Comparison of ENCODE assay signal across 8 cellular contexts in the genomic region with DNA sequence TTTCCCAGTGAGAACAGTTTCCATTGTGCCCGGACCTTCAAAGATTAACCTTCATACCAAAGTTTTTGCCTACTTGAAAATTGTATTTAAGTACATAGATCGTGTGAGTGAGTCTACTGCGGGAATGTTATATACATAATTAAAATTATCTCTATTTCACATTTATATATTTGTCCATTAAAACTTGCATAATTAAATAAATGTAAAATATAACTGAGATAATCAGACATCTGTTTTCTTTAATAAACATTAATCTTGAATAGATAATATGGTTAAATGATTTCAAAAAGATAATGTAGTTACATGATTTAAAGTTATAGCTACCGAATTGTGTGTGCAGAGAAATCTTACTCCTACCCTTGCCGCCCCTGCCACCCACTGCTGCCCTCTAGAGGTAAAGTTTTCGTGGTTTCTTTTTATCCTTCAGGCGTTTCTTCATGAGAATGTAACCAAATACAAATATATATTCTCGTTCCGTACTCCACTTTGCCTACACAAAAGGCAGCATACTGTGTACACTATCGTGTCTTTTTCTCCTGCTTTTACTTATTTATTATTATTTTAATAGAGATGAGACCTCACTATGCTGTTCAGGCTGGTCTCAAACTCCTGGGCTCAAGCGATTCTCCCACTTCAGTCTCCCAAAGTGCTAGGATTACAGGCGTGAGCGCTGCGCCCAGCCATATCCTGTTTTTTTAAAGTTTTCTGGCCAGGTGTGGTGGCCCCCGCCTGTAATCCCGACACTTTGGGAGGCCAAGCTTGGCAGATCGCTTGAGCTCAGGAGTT. TPM values are rescaled to one million over a fixed set of nuclear protein-coding genes. Genes with fewer than 3 reads are reported as not detected.
DNase-seq lines count a peak whose midpoint lies in the region; ATAC-seq and TF ChIP-seq lines count a peak whose summit lies in the region.

No MANE protein-coding gene starts in this region.

- H3K4me3 ChIP-seq in HCT116 (replicated peaks in 1 of 2; ENCODE audit: low read depth in 1 of 2, low read length in 2 of 2) = no peak overlapping the region
- no peak overlapping the region for H3K4me3 ChIP-seq in SJCRH30
- no peak overlapping the region for H3K4me3 ChIP-seq in stomach

- peaks cover 29% of the 10 kb centered on the region for H3K79me2 ChIP-seq in HCT116 (ENCODE audit: insufficient read depth, low read length)

- RAD21 ChIA-PET in HCT116 (lab: Charles Lee; ENCODE audit: low non-redundant PET in 1 of 2, low total read pairs in 2 of 2, uncharacterized antibody in 2 of 2, unreplicated experiment in 2 of 2) = no interaction called here

- H3K4me1 ChIP-seq in HCT116 (ENCODE audit: control insufficient read depth in 1 of 2, insufficient read depth in 2 of 2, low read length in 2 of 2) (no peaks in the 10 kb centered on the region), SJCRH30 (no peaks in the 10 kb centered on the region), stomach (no peaks in the 10 kb centered on the region)

- CTCF ChIA-PET in HCT116 (lab: Charles Lee) = interaction anchor here (0.5 to 2.9 kb wide), 11 partner anchors 9 to 379 kb away, joined by 3 to 25 read pairs (median 3); a partner anchor contains a TSS

- POLR2A ChIA-PET in HCT116 (lab: Charles Lee) = no interaction called here

- TF ChIP-seq RAD21 in HCT116 (IDR thresholded peaks at IDR 0.05; ENCODE audit: low read depth) = peak; percentile 67

- H2AFZ ChIP-seq in HCT116 (ENCODE audit: low read depth, low read length, poor library complexity, severe bottlenecking) = no peak overlapping the region

- TF ChIP-seq EP300 in stomach (IDR thresholded peaks at IDR 0.05) = no peak

- no peaks in the 10 kb centered on the region for H3K9me2 ChIP-seq in HCT116 (ENCODE audit: insufficient read depth)

- intact Hi-C loops in HCT116 (cut with micrococcal nuclease) = loop anchor here (5.0 to 10.0 kb wide), 2 partner anchors 143 to 201 kb away; a partner anchor contains a TSS
- intact Hi-C loops in left colon (cut with DNase I, micrococcal nuclease) = loop anchor here in 1 of 2 donors (10.0 kb wide), 1 partner anchor 191 kb away; no protein-coding TSS in a partner anchor
- intact Hi-C loops in stomach (cut with DNase I; ENCODE audit: low total_unique reads) = no loop called here

- peak; percentile 78 for ATAC-seq in HCT116
- ATAC-seq in left colon = peak; percentile 69
- ATAC-seq in GM21723 (IDR thresholded peaks at IDR 0.05; ENCODE audit: unreplicated experiment) = no peak

- TF ChIP-seq POLR2A in HCT116 (IDR thresholded peaks at IDR 0.05; ENCODE audit: borderline replicate concordance, extremely low read depth, insufficient read depth, insufficient read length) = no peak
- TF ChIP-seq POLR2A in stomach (IDR thresholded peaks at IDR 0.05) = no peak

- no peak overlapping the region for H3K9ac ChIP-seq in HCT116 (ENCODE audit: low read length)

- H3K36me3 ChIP-seq in HCT116 (ENCODE audit: control insufficient read depth in 1 of 2, insufficient read depth in 2 of 2, low read length in 2 of 2) = peaks cover 6 to 25% of the 10 kb centered on the region in 2 experiments; a peak in 3 of 4 replicates
- H3K36me3 ChIP-seq in SJCRH30 = no peaks in the 10 kb centered on the region
- peaks cover 7 to 47% (median 34%) of the 10 kb centered on the region in 4 donors for H3K36me3 ChIP-seq in stomach

- H3K9me3 ChIP-seq in HCT116 (ENCODE audit: control insufficient read depth in 1 of 2, insufficient read depth in 1 of 2, low read depth in 1 of 2, low read length in 2 of 2) (no peaks in the 10 kb centered on the region), SJCRH30 (replicated peaks) (no peaks in the 10 kb centered on the region), stomach (no peaks in the 10 kb centered on the region)

- H3K27me3 ChIP-seq in HCT116 (ENCODE audit: insufficient read depth, low read length) (no peaks in the 10 kb centered on the region), SJCRH30 (no peaks in the 10 kb centered on the region), stomach (no peaks in the 10 kb centered on the region)

- H3K27ac ChIP-seq in HCT116 (ENCODE audit: low read depth, low read length) = no peak overlapping the region
- no peak overlapping the region for H3K27ac ChIP-seq in SJCRH30
- H3K27ac ChIP-seq in stomach = no peak overlapping the region

- WGBS in stomach, 5 donors = 55 to 74% (median 62%) methylated on average over 17 of the region's 17 CpGs

- DNase-seq in CD1c-positive myeloid dendritic cell (ENCODE audit: extremely low spot score) (peak; percentile 71), HCT116 (ENCODE audit: low read depth, low spot score) (peak; percentile 4), SJCRH30 (peak; percentile 33 to 62), astrocyte of the hippocampus (ENCODE audit: low read depth, low spot score) (peak; percentile 20), left colon (peak in 1 of 2 donors; percentile 34), stomach (peak; percentile 46)
- no peak for DNase-seq in activated CD4-positive, CD25-positive, alpha-beta regulatory T cell (lab: John Stamatoyannopoulos, UW)

- no peaks in the 10 kb centered on the region for H4K20me1 ChIP-seq in HCT116 (ENCODE audit: insufficient read depth)

- BruUV-seq in HCT116 (replicated peaks; lab: Mats Ljungman, UMichigan) = no TSS peak

- H3K4me2 ChIP-seq in HCT116 (ENCODE audit: low read length) = no peak overlapping the region

- peak; percentile 64 to 74 (median 67); a peak in 5 of 6 replicates for TF ChIP-seq CTCF in HCT116 (IDR thresholded peaks at IDR 0.05 in 2 of 3, conservative IDR thresholded peaks at IDR 0.05 in 1 of 3; ENCODE audit: borderline replicate concordance in 1 of 3, insufficient read depth in 1 of 3, low read depth in 2 of 3, low read length in 2 of 3)
- peak in 5 of 7 experiments; percentile 9 to 68 (median 35) for TF ChIP-seq CTCF in stomach (IDR thresholded peaks at IDR 0.05)

TF ChIP-seq in HCT116, 20 proteins besides CTCF, POLR2A, EP300 and RAD21:
- TF ChIP-seq, protein P1, sequence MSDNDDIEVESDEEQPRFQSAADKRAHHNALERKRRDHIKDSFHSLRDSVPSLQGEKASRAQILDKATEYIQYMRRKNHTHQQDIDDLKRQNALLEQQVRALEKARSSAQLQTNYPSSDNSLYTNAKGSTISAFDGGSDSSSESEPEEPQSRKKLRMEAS (IDR thresholded peaks at IDR 0.05) = no peak
- TF ChIP-seq CBX3 (IDR thresholded peaks at IDR 0.05; ENCODE audit: low read depth) = 0 out of 2 replicates have a peak, but pooled peaks have one; percentile 0
- no peak for TF ChIP-seq CEBPB (IDR thresholded peaks at IDR 0.05; ENCODE audit: low read depth)

RNA-seq across cellular contexts. Expression of a gene that starts 35.6 kb away (rescaled TPM):
- total RNA-seq in HCT116 (2021; ENCODE audit: unreplicated experiment) (198 TPM), left colon (10 to 100 TPM; 57.2 to 69.6 TPM), stomach (10 to 100 TPM; 10.3 to 57.5 (median 27.7) TPM)
- polyA plus RNA-seq in HCT116 (2012) = 85.6 and 108 TPM in 2 replicates
- total RNA-seq in SJCRH30 (2014; rRNA removed; shearing (Covaris generic)) = 38.7 and 45.4 TPM in 2 replicates
- 10 to 100 TPM; 14.9 to 24.7 (median 22.9) TPM for polyA plus RNA-seq in stomach

RNA-seq across cellular contexts. Expression of a gene that starts 35.7 kb away (rescaled TPM):
- 16.9 TPM for total RNA-seq in HCT116 (2021; ENCODE audit: unreplicated experiment)
- polyA plus RNA-seq in HCT116 (2012) = 4.8 and 6.2 TPM in 2 replicates
- total RNA-seq in SJCRH30 (2014; rRNA removed; shearing (Covaris generic)) = 9.6 and 10.1 TPM in 2 replicates
- total RNA-seq in left colon = 10 to 100 TPM in 1 of 2 donors, 1 to 10 TPM in 1; 10.0 to 13.6 TPM
- 10 to 100 TPM in 3 of 5 donors, 1 to 10 TPM in 2; 4.7 to 21.0 (median 12.1) TPM for total RNA-seq in stomach
- 1 to 10 TPM; 2.7 to 6.6 (median 3.8) TPM for polyA plus RNA-seq in stomach

Comparison
In these comparisons a context has a peak if more than half of its experiments do, and no peak if none do; other contexts are left out.
1. DNase-seq: peak in CD1c-positive myeloid dendritic cell (single experiment), HCT116 (single experiment), SJCRH30 (2 of 2), astrocyte of the hippocampus (single experiment) and stomach (single experiment); none in activated CD4-positive, CD25-positive, alpha-beta regulatory T cell (0 of 4).